8 cellular contexts compared by ENCODE assay signal in genomic region chr3:72028726-72029125, GRCh38.
A peak's percentile ranks its signal among the peaks of the same experiment; 100 is the strongest.
DNase-seq lines count a peak whose midpoint lies in the region; ATAC-seq, FAIRE-seq and TF ChIP-seq lines count a peak whose summit lies in the region.
"Not testable (repeated sequence)": the region's sequence is repeated elsewhere in the genome, so short reads cannot be mapped to it uniquely, and the experiment has no call there.

No MANE protein-coding gene starts in this region.

- TF ChIP-seq POLR2A in K562 (conservative IDR thresholded peaks at IDR 0.05) = peak; percentile 47; the same call in 1 of the 2 replicates

- H3K4me3 Mint-ChIP-seq in Caco-2 (ENCODE audit: unreplicated experiment); endodermal cell: not testable (repeated sequence)

- H2AFZ ChIP-seq in PC-3 (ENCODE audit: low read length); mesenchymal stem cell (ENCODE audit: low read depth, low read length): not testable (repeated sequence)
- H2AFZ ChIP-seq in K562 (ENCODE audit: low read depth, low read length) = peak overlapping the region; percentile 59; the same call in 1 of the 2 replicates

- ATAC-seq in PC-3 = not testable (repeated sequence)
- peak; percentile 77 for ATAC-seq in K562

- not testable (repeated sequence) for H3K9me3 ChIP-seq in Caco-2; PC-3 (ENCODE audit: low read length); K562 (replicated peaks; ENCODE audit: control insufficient read depth, insufficient read depth, low read depth, low read length); iPS DF 6.9 (ENCODE audit: control insufficient read depth, insufficient read depth, low read length); mesenchymal stem cell (ENCODE audit: control insufficient read depth, low read length)
- H3K9me3 ChIP-seq in endodermal cell (ENCODE audit: control insufficient read depth, low read length) = peaks cover 15% of the 10 kb centered on the region

- H2BK120ac ChIP-seq in mesenchymal stem cell (ENCODE audit: low read depth, low read length) = not testable (repeated sequence)

- not testable (repeated sequence) for H4K20me1 ChIP-seq in PC-3 (ENCODE audit: low read length); K562 (replicated peaks; ENCODE audit: control insufficient read depth, insufficient read depth, low read length)

- H3K4me1 ChIP-seq in Caco-2 (peaks cover 14% of the 10 kb centered on the region), K562 (replicated peaks in 1 of 2; ENCODE audit: control insufficient read depth in 2 of 2, insufficient read depth in 2 of 2, low read length in 2 of 2) (peaks cover 0 to 22% of the 10 kb centered on the region in 2 experiments; a peak in 4 of 5 replicates)
- not testable (repeated sequence) for H3K4me1 ChIP-seq in PC-3 (ENCODE audit: insufficient read depth, low read length); endodermal cell (ENCODE audit: control insufficient read depth, insufficient read depth, low read length); iPS DF 6.9 (ENCODE audit: control insufficient read depth, insufficient read depth, low read length); mesenchymal stem cell (ENCODE audit: control insufficient read depth, insufficient read depth, low read depth, low read length)

- H3K27me3 Mint-ChIP-seq in Caco-2 (ENCODE audit: insufficient read depth, unreplicated experiment); endodermal cell (ENCODE audit: insufficient read depth): not testable (repeated sequence)

- H3K4me1 Mint-ChIP-seq in Caco-2 (ENCODE audit: low read depth, unreplicated experiment) = not testable (repeated sequence)
- peaks cover 15% of the 10 kb centered on the region for H3K4me1 Mint-ChIP-seq in endodermal cell

- not testable (repeated sequence) for H2BK5ac ChIP-seq in mesenchymal stem cell (ENCODE audit: low read depth, low read length, poor library complexity, severe bottlenecking)

- CTCF ChIA-PET in Caco-2 (lab: Charles Lee); PC-3 (lab: Charles Lee); K562 (lab: Yijun Ruan, JAX; ENCODE audit: low intra/inter-chr PET ratio): not testable (repeated sequence)

- H3K9me1 ChIP-seq in K562 (ENCODE audit: control insufficient read depth, insufficient read depth, low read length) = not testable (repeated sequence)

- intact Hi-C loops in Caco-2 (cut with micrococcal nuclease; ENCODE audit: unreplicated experiment); PC-3 (cut with micrococcal nuclease); K562 (cut with micrococcal nuclease): not testable (repeated sequence)

- DNase-seq in Caco-2 (peak; percentile 63 to 65), PC-3 (peak; percentile 42), K562 (ENCODE audit: extremely low read depth in 1 of 4, low spot score in 3 of 4) (peak in 2 of 4 experiments; percentile 6 to 30), endodermal cell (peak; percentile 88), iPS DF 6.9 (ENCODE audit: low read depth, low spot score) (peak; percentile 47), mesenchymal stem cell (peak; percentile 77), retina (peak; percentile 45)
- not testable (repeated sequence) for DNase-seq in HTR-8/SVneo (ENCODE audit: insufficient read length, low spot score)

- H3K9ac ChIP-seq in PC-3 (ENCODE audit: low read length); K562 (ENCODE audit: insufficient read depth in 1 of 2, low read depth in 2 of 2, low read length in 2 of 2); mesenchymal stem cell (ENCODE audit: low read length): not testable (repeated sequence)
- peak overlapping the region; percentile 45 for H3K9ac ChIP-seq in endodermal cell (ENCODE audit: extremely low read depth, low read length, poor library complexity, severe bottlenecking)

- not testable (repeated sequence) for TF ChIP-seq CTCF in Caco-2 (IDR thresholded peaks at IDR 0.05; ENCODE audit: insufficient read depth in 1 of 2, low read depth in 1 of 2, low read length in 1 of 2, severe bottlenecking in 1 of 2, unreplicated experiment in 1 of 2); PC-3 (conservative IDR thresholded peaks at IDR 0.05; ENCODE audit: low read depth, low read length); K562 (IDR thresholded peaks at IDR 0.05 in 2 of 3, conservative IDR thresholded peaks at IDR 0.05 in 1 of 3; ENCODE audit: insufficient read depth in 2 of 3, low read depth in 1 of 3, low read length in 3 of 3); endodermal cell (conservative IDR thresholded peaks at IDR 0.05)

- not testable (repeated sequence) for H3K36me3 Mint-ChIP-seq in Caco-2 (ENCODE audit: insufficient read depth, unreplicated experiment)
- peaks cover 13% of the 10 kb centered on the region for H3K36me3 Mint-ChIP-seq in endodermal cell (ENCODE audit: low read depth)

- not testable (repeated sequence) for H3K79me1 ChIP-seq in mesenchymal stem cell (replicated peaks; ENCODE audit: low read length, poor library complexity, severe bottlenecking)

- BruUV-seq in Caco-2 (replicated peaks; lab: Mats Ljungman, UMichigan); PC-3 (replicated peaks; lab: Mats Ljungman, UMichigan); K562 (replicated peaks; lab: Mats Ljungman, UMichigan): not testable (repeated sequence)

- H3K79me2 ChIP-seq in PC-3 (ENCODE audit: low read length); K562 (ENCODE audit: control insufficient read depth, insufficient read depth, low read length): not testable (repeated sequence)

- H3K14ac ChIP-seq in mesenchymal stem cell (ENCODE audit: low read length in 2 of 2) = not testable (repeated sequence)

- H3K27me3 ChIP-seq in Caco-2 (replicated peaks; ENCODE audit: control insufficient read depth, insufficient read depth, low read length); PC-3 (ENCODE audit: low read length); K562 (ENCODE audit: control insufficient read depth in 2 of 2, insufficient read depth in 2 of 2, low read length in 2 of 2); endodermal cell (ENCODE audit: control insufficient read depth, insufficient read depth, low read length, poor library complexity, severe bottlenecking); iPS DF 6.9 (ENCODE audit: control insufficient read depth, insufficient read depth, low read length); mesenchymal stem cell (ENCODE audit: control insufficient read depth in 1 of 2, insufficient read depth in 1 of 2, low read length in 2 of 2): not testable (repeated sequence)

- peak; percentile 83 for FAIRE-seq in HTR-8/SVneo (lab: Jason Lieb, UNC)
- peak; percentile 58 for FAIRE-seq in K562 (lab: Jason Lieb, UNC)

- not testable (repeated sequence) for H3K4ac ChIP-seq in mesenchymal stem cell (ENCODE audit: low read depth in 1 of 2, low read length in 2 of 2)

- not testable (repeated sequence) for H3K27ac Mint-ChIP-seq in Caco-2 (ENCODE audit: unreplicated experiment); endodermal cell

- not testable (repeated sequence) for H3K9me2 ChIP-seq in PC-3 (replicated peaks; ENCODE audit: low read length)

- H4K8ac ChIP-seq in mesenchymal stem cell (ENCODE audit: low read length) = not testable (repeated sequence)

- H3K4me3 ChIP-seq in Caco-2 (ENCODE audit: low read depth, low read length); PC-3 (ENCODE audit: low read length); K562; iPS DF 6.9 (ENCODE audit: low read length); mesenchymal stem cell (ENCODE audit: insufficient read depth in 1 of 2, low read depth in 1 of 2, low read length in 2 of 2): not testable (repeated sequence)
- H3K4me3 ChIP-seq in endodermal cell (ENCODE audit: low read length) = peak overlapping the region; percentile 67

- TF ChIP-seq EP300 in K562 (IDR thresholded peaks at IDR 0.05; ENCODE audit: low read length) = not testable (repeated sequence)

- not testable (repeated sequence) for H3K36me3 ChIP-seq in Caco-2 (ENCODE audit: control insufficient read depth, insufficient read depth, low read length); PC-3 (ENCODE audit: low read depth, low read length); K562 (ENCODE audit: control insufficient read depth, insufficient read depth, low read length); endodermal cell (ENCODE audit: control insufficient read depth, insufficient read depth, low read length); iPS DF 6.9 (ENCODE audit: control insufficient read depth, insufficient read depth, low read length); mesenchymal stem cell (ENCODE audit: control insufficient read depth in 1 of 2, insufficient read depth in 2 of 2, low read depth in 1 of 2, low read length in 2 of 2)

- H3K9me3 Mint-ChIP-seq in Caco-2 (ENCODE audit: unreplicated experiment) = peaks cover 12% of the 10 kb centered on the region
- not testable (repeated sequence) for H3K9me3 Mint-ChIP-seq in endodermal cell

- H4K91ac ChIP-seq in mesenchymal stem cell (ENCODE audit: low read length) = not testable (repeated sequence)

- H3K27ac ChIP-seq in PC-3 (ENCODE audit: low read length); iPS DF 6.9 (ENCODE audit: low read length); mesenchymal stem cell (ENCODE audit: low read length, poor library complexity, severe bottlenecking): not testable (repeated sequence)
- H3K27ac ChIP-seq in K562 (ENCODE audit: extremely low read depth, low read depth, low read length) (peak overlapping the region; percentile 38; the same call in 2 of the 3 replicates), endodermal cell (ENCODE audit: low read depth, low read length) (peak overlapping the region; percentile 61)

- H2BK15ac ChIP-seq in mesenchymal stem cell (ENCODE audit: low read depth, poor library complexity, severe bottlenecking) = not testable (repeated sequence)

- not testable (repeated sequence) for H3F3A ChIP-seq in PC-3 (ENCODE audit: low read length, unreplicated experiment)

- not testable (repeated sequence) for H2AK5ac ChIP-seq in mesenchymal stem cell (ENCODE audit: low read length, severe bottlenecking)

- H3K18ac ChIP-seq in mesenchymal stem cell (ENCODE audit: low read depth in 1 of 2, low read length in 2 of 2) = not testable (repeated sequence)

- peak overlapping the region in 1 of 2 experiments; percentile 25 for H2BK12ac ChIP-seq in mesenchymal stem cell (ENCODE audit: low read length in 2 of 2)

- in situ Hi-C loops in K562 (cut with MboI) = not testable (repeated sequence)

- WGBS in K562 (ENCODE audit: insufficient coverage, low coverage, missing lambda C conversion rate) = 19% methylated on average over 7 of the region's 8 CpGs
- WGBS in endodermal cell (ENCODE audit: insufficient coverage in 1 of 2, insufficient read length in 1 of 2), 2 experiments = 3 to 5% methylated on average over 6 to 8 of the region's 8 CpGs
- WGBS in iPS DF 6.9 (ENCODE audit: insufficient coverage, insufficient read length) = no CpG with 5 or more reads among the region's 8 CpGs
- WGBS in mesenchymal stem cell = 1% methylated on average over 5 of the region's 8 CpGs

- POLR2A ChIA-PET in Caco-2 (lab: Charles Lee) = interaction anchor here (0.6 kb wide), 1 partner anchor 153 kb away, joined by 3 read pairs; no protein-coding TSS in a partner anchor
- POLR2A ChIA-PET in PC-3 (lab: Charles Lee; ENCODE audit: unreplicated experiment) = not testable (repeated sequence)
- POLR2A ChIA-PET in K562 (lab: Yijun Ruan, JAX) = interaction anchor here (1.0 to 1.3 kb wide), 2 partner anchors 10 to 16 kb away, joined by 3 read pairs; no protein-coding TSS in a partner anchor

- H3K4me2 ChIP-seq in PC-3 (ENCODE audit: low read length) = not testable (repeated sequence)
- peak overlapping the region; percentile 55 for H3K4me2 ChIP-seq in K562 (ENCODE audit: insufficient read depth, low read length)
- H3K4me2 ChIP-seq in mesenchymal stem cell (ENCODE audit: low read length, poor library complexity, severe bottlenecking) = peak overlapping the region; percentile 43

- TF ChIP-seq RAD21 in K562 (CRISPR knock-in tag; conservative IDR thresholded peaks at IDR 0.05 in 1 of 2, IDR thresholded peaks at IDR 0.05 in 1 of 2) = not testable (repeated sequence)

- H3K23ac ChIP-seq in mesenchymal stem cell (ENCODE audit: low read length in 2 of 2) = not testable (repeated sequence)
